10 cellular contexts compared by ENCODE assay signal in the genomic region with DNA sequence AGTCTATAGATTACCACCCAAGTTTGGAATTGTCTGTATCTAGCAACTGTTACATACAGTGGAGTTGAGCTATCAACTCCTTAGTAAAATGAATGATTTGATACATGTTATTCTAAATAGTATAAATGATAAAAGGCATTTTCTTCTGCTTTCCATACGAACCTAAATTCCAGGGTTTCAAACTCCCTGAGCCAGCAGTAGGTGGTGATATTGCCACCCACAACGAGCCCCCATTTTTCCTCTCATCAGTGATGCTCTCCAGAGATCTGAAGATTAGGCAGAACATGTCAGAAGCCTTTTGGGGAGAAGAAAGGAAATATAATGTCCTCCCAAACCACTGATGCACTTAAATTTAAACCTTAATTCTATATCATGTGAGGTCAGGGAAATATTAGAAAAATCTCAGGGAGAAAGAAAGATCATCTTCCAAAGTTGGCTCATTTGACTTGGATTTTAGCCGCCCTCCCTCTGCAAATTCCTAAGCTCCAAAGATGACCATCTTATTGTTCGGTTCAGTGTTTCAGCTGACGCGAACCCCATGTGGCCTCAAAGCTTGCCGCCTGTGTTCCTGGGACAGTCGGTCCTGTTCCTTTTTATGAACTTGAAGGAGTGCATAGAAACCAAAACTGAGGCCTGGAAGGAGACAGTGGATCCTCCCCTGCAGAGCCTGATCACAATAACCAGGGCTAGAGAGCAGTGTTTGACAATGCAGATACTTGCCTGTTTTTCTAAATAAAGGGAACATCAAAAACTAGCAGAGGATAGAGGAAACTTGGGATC. TPM values are rescaled to one million over a fixed set of nuclear protein-coding genes. Genes with fewer than 3 reads are reported as not detected.
DNase-seq lines count a peak whose midpoint lies in the region; ATAC-seq and TF ChIP-seq lines count a peak whose summit lies in the region.
"Had no signal": no experiment of that assay in that cellular context is flagged by ENCODE, and none has a peak within 500 bp of the region (broad histone marks: within the 10 kb centered on the region; RNA-seq: fewer than 3 reads in every experiment).

No MANE protein-coding gene starts in this region.

- H3K36me3 ChIP-seq in right lobe of liver = no peaks in the 10 kb centered on the region

- H3K4me1 Mint-ChIP-seq in brain = peaks cover 45% of the 10 kb centered on the region

- peak overlapping the region in 4 of 5 experiments; percentile 26 to 91 (median 76) for H3K27ac Mint-ChIP-seq in brain
- H3K27ac Mint-ChIP-seq: memory B cell had no signal

- no peaks in the 10 kb centered on the region for H3K36me3 Mint-ChIP-seq in brain
- H3K36me3 Mint-ChIP-seq: memory B cell had no signal

- peaks cover 53% of the 10 kb centered on the region for H3K27me3 Mint-ChIP-seq in brain

- peaks cover 0 to 8% (median 0%) of the 10 kb centered on the region in 4 donors for H3K4me1 ChIP-seq in right lobe of liver

- WGBS in right lobe of liver (ENCODE audit: insufficient coverage, low coverage, low lambda C conversion rate, missing lambda C conversion rate) = 77% methylated on average over 8 of the region's 8 CpGs

- H3K4me3 ChIP-seq in HFF-Myc (replicated peaks; ENCODE audit: low read depth, low read length) (no peak overlapping the region), right lobe of liver (no peak overlapping the region)

- no peak for TF ChIP-seq POLR2A in right lobe of liver (IDR thresholded peaks at IDR 0.05)

- peak; percentile 60 for DNase-seq in A172 (ENCODE audit: low spot score)
- DNase-seq in HFF-Myc (ENCODE audit: extremely low read depth, low read depth) = no peak
- DNase-seq in right lobe of liver = peak in 1 of 3 donors; percentile 4
- no peak for DNase-seq in OCI-M2 (lab: John Stamatoyannopoulos, UW; ENCODE audit: unreplicated experiment)
- DNase-seq: stimulated activated naive CD4-positive, alpha-beta T cell treated with Interleukin-2 at 50 U/mL for 16 hours had no signal

- H3K9me3 ChIP-seq in right lobe of liver = no peaks in the 10 kb centered on the region

- ATAC-seq in right lobe of liver (no peak), HG03175 (IDR thresholded peaks at IDR 0.05; ENCODE audit: unreplicated experiment) (no peak), GM18517 (IDR thresholded peaks at IDR 0.05; ENCODE audit: unreplicated experiment) (no peak), GM21447 (IDR thresholded peaks at IDR 0.05; ENCODE audit: unreplicated experiment) (no peak)

- peak; percentile 46 for TF ChIP-seq CTCF in HFF-Myc (IDR thresholded peaks at IDR 0.05; ENCODE audit: low read depth, low read length, missing control alignments)
- peak; percentile 23 to 42 for TF ChIP-seq CTCF in brain (conservative IDR thresholded peaks at IDR 0.05)
- TF ChIP-seq CTCF in right lobe of liver (IDR thresholded peaks at IDR 0.05) = peak; percentile 9 to 24 (median 21)

- no peaks in the 10 kb centered on the region for H3K9me3 Mint-ChIP-seq in brain
- H3K9me3 Mint-ChIP-seq: memory B cell had no signal

- H3K27ac ChIP-seq in right lobe of liver = no peak overlapping the region

- peak overlapping the region in 4 of 5 experiments; percentile 42 to 89 (median 72) for H3K4me3 Mint-ChIP-seq in brain
- H3K4me3 Mint-ChIP-seq: memory B cell had no signal

- no peaks in the 10 kb centered on the region for H3K27me3 ChIP-seq in right lobe of liver

- intact Hi-C loops in right lobe of liver (cut with DNase I) = no loop called here

RNA-seq across cellular contexts. Expression of a gene that starts 2.3 kb away (rescaled TPM):
- total RNA-seq in A172 (2014; rRNA removed; shearing (Covaris generic)) = 1.1 and 2.5 TPM in 2 replicates
- 14.1 TPM for polyA plus RNA-seq in brain (ENCODE audit: insufficient read depth, low read depth, low replicate concordance)
- total RNA-seq in right lobe of liver = 1 to 10 TPM; 2.4 to 5.9 (median 4.2) TPM

RNA-seq across cellular contexts. Expression of a gene that starts 22.0 kb away (rescaled TPM):
- total RNA-seq in A172 (2014; rRNA removed; shearing (Covaris generic)) = 16.7 and 20.9 TPM in 2 replicates
- polyA plus RNA-seq in brain (ENCODE audit: insufficient read depth, low read depth, low replicate concordance) = 8.1 TPM
- total RNA-seq in right lobe of liver = 10 to 100 TPM in 3 of 6 experiments, 1 to 10 TPM in 3; 6.3 to 13.6 (median 9.8) TPM
